ENCODE assay signal across 18 cellular contexts in the genomic region with DNA sequence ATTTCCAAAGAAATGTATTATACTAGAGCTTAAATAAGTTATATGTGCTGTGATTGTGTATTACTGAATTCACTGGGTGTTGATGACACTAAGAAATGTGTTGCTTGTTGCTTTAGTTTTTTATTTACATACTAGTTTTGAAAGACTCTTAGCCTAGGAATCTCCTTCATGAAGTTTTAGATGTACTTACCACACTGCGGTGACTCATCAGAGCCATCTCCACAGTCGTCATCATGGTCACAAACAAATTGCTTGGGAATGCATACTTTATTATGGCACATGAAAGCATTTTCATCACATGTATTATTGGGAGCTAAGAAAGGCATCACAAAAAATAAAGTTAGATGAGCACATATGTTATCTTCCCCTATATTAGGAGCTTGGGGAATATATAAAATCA.
A peak's percentile ranks its signal among the peaks of the same experiment; 100 is the strongest.
DNase-seq lines count a peak whose midpoint lies in the region; ATAC-seq, FAIRE-seq and TF ChIP-seq lines count a peak whose summit lies in the region.
"Had no signal": no experiment of that assay in that cellular context is flagged by ENCODE, and none has a peak within 500 bp of the region (broad histone marks: within the 10 kb centered on the region; RNA-seq: fewer than 3 reads in every experiment).

No MANE protein-coding gene starts in this region.

- TF ChIP-seq RAD21 in A549 (conservative IDR thresholded peaks at IDR 0.05 in 1 of 2, IDR thresholded peaks at IDR 0.05 in 1 of 2), result no peak

- no peaks in the 10 kb centered on the region for H4K20me1 ChIP-seq in Karpas-422 (ENCODE audit: insufficient read depth, low read depth, low read length)

- no peak overlapping the region for H2BK15ac ChIP-seq in neuronal stem cell (ENCODE audit: low read length)

- no peaks in the 10 kb centered on the region for H3K36me3 ChIP-seq in Karpas-422 (ENCODE audit: insufficient read depth, low read length)
- no peaks in the 10 kb centered on the region for H3K36me3 ChIP-seq in neuronal stem cell (replicated peaks in 1 of 2; ENCODE audit: control insufficient read depth in 2 of 2, insufficient read depth in 2 of 2, low read length in 2 of 2)
- H3K36me3 ChIP-seq: SJSA1, thyroid gland had no signal

- H3K9ac ChIP-seq in Karpas-422 (ENCODE audit: low read length) (no peak overlapping the region), neuronal stem cell (ENCODE audit: low read depth, low read length, poor library complexity) (no peak overlapping the region)

- no peak overlapping the region for H2BK120ac ChIP-seq in neuronal stem cell (ENCODE audit: low read depth, low read length)

- H3K27ac ChIP-seq in A549, result no peak overlapping the region
- H3K27ac ChIP-seq in Karpas-422 (ENCODE audit: low read length), result no peak overlapping the region
- no peak overlapping the region for H3K27ac ChIP-seq in neuronal stem cell (replicated peaks; ENCODE audit: low read length)
- H3K27ac ChIP-seq: SJSA1, thyroid gland had no signal

- no peak overlapping the region for H3K4me3 ChIP-seq in A549
- H3K4me3 ChIP-seq in fibroblast of villous mesenchyme (ENCODE audit: low read depth, low read length), result no peak overlapping the region
- no peak overlapping the region for H3K4me3 ChIP-seq in Karpas-422 (ENCODE audit: low read length)
- no peak overlapping the region for H3K4me3 ChIP-seq in neuronal stem cell (ENCODE audit: low read length in 2 of 2)
- H3K4me3 ChIP-seq: K562, SJSA1, thyroid gland had no signal

- H2AFZ ChIP-seq in Karpas-422 (ENCODE audit: low read length) (no peak overlapping the region), neuronal stem cell (ENCODE audit: low read length) (no peak overlapping the region)

- H4K8ac ChIP-seq in neuronal stem cell (ENCODE audit: low read depth, low read length), result no peak overlapping the region

- POLR2A ChIA-PET in A549 (lab: Yijun Ruan, JAX), result no interaction called here

- H3K9me3 ChIP-seq in A549, result no peaks in the 10 kb centered on the region
- peaks cover 25% of the 10 kb centered on the region for H3K9me3 ChIP-seq in Karpas-422 (ENCODE audit: low read length)
- peaks cover 0 to 2% of the 10 kb centered on the region in 2 donors for H3K9me3 ChIP-seq in neuronal stem cell (replicated peaks in 1 of 2; ENCODE audit: control insufficient read depth in 2 of 2, insufficient read depth in 1 of 2, low read depth in 1 of 2, low read length in 2 of 2)
- H3K9me3 ChIP-seq: SJSA1, thyroid gland had no signal

- H4K91ac ChIP-seq in neuronal stem cell (ENCODE audit: low read depth, low read length, poor library complexity), result no peak overlapping the region

- H3K79me2 ChIP-seq in Karpas-422 (ENCODE audit: low read length), result no peaks in the 10 kb centered on the region

- no peak overlapping the region for H3K18ac ChIP-seq in neuronal stem cell (ENCODE audit: low read length)

- no peak overlapping the region for H3K14ac ChIP-seq in neuronal stem cell (ENCODE audit: low read length)

- TF ChIP-seq POLR2A in A549 (IDR thresholded peaks at IDR 0.05; ENCODE audit: low read length), result no peak

- H3K4me1 ChIP-seq in A549, result 0 out of 3 replicates have a peak, but pooled peaks cover 4% of the 10 kb centered on the region
- no peaks in the 10 kb centered on the region for H3K4me1 ChIP-seq in Karpas-422 (ENCODE audit: low read length)
- peaks cover 0 to 2% of the 10 kb centered on the region in 2 donors for H3K4me1 ChIP-seq in neuronal stem cell (ENCODE audit: control insufficient read depth in 2 of 2, insufficient read depth in 1 of 2, low read depth in 1 of 2, low read length in 2 of 2)
- H3K4me1 ChIP-seq: SJSA1, thyroid gland had no signal

- H3K4ac ChIP-seq in neuronal stem cell (ENCODE audit: low read length), result no peak overlapping the region

- H3K9me2 ChIP-seq in Karpas-422 (replicated peaks; ENCODE audit: insufficient read depth, low read length), result no peaks in the 10 kb centered on the region

- peak in 1 of 2 experiments; percentile 29 for DNase-seq in A549 (ENCODE audit: low read depth in 1 of 2, low spot score in 1 of 2)
- peak; percentile 2 for DNase-seq in HPDE6-E6E7 (ENCODE audit: extremely low spot score)
- DNase-seq in amniotic epithelial cell (ENCODE audit: low read depth), result peak; percentile 78
- DNase-seq in fibroblast of villous mesenchyme (ENCODE audit: low read depth), result peak; percentile 39
- no peak for DNase-seq in NK-92 treated with Interleukin-12 subunit alpha and Interleukin-12 subunit beta, amount 100 ng/mL, for 24 hours (lab: John Stamatoyannopoulos, UW)
- no peak for DNase-seq in DMS79 (lab: John Stamatoyannopoulos, UW)
- no peak for DNase-seq in Karpas-422
- no peak for DNase-seq in neuronal stem cell (ENCODE audit: low spot score)
- DNase-seq: activated T-cell treated with anti-CD3 and anti-CD28 coated beads, Interleukin-2, amount 50 U/mL, for 48 hours; NCI-H2171 treated with DMSO at 0.1 percent for 48 hours; nephron progenitor cell; right cardiac atrium; stimulated activated CD4-positive, alpha-beta T cell treated with anti-CD3 and anti-CD28 coated beads, Interleukin-4, amount 100 ng/mL, for 1 hour; thyroid gland had no signal

- no peak overlapping the region for H2BK12ac ChIP-seq in neuronal stem cell (ENCODE audit: low read length)

- FAIRE-seq in A549 (lab: Jason Lieb, UNC), result no peak
- FAIRE-seq: K562 had no signal

- 67% methylated on average over 2 of the region's 2 CpGs for WGBS in A549 (ENCODE audit: missing lambda C conversion rate)
- no CpG with 5 or more reads among the region's 2 CpGs for WGBS in neuronal stem cell (ENCODE audit: extremely low coverage in 2 of 2, insufficient read length in 2 of 2, insufficient replicate concordance in 1 of 2), 2 donors

- no peak for TF ChIP-seq CTCF in A549 (IDR thresholded peaks at IDR 0.05)
- no peak for TF ChIP-seq CTCF in fibroblast of villous mesenchyme (IDR thresholded peaks at IDR 0.05; ENCODE audit: insufficient read depth, low read depth, low read length)

- no peak overlapping the region for H3K4me2 ChIP-seq in A549
- no peak overlapping the region for H3K4me2 ChIP-seq in Karpas-422 (ENCODE audit: low read depth, low read length, poor library complexity, severe bottlenecking)
- no peak overlapping the region for H3K4me2 ChIP-seq in neuronal stem cell (ENCODE audit: insufficient read depth, low read length, poor library complexity, severe bottlenecking)

- CTCF ChIA-PET in A549 (lab: Yijun Ruan, JAX), result no interaction called here

- H3K79me1 ChIP-seq in neuronal stem cell (ENCODE audit: low read depth, low read length), result no peaks in the 10 kb centered on the region

- no peaks in the 10 kb centered on the region for H3K27me3 ChIP-seq in Karpas-422 (ENCODE audit: low read length)
- no peaks in the 10 kb centered on the region for H3K27me3 ChIP-seq in neuronal stem cell (ENCODE audit: control insufficient read depth in 3 of 3, insufficient read depth in 3 of 3, low read depth in 1 of 3, low read length in 3 of 3)
- H3K27me3 ChIP-seq: SJSA1, thyroid gland had no signal

- H3K23ac ChIP-seq in neuronal stem cell (ENCODE audit: low read depth, low read length, poor library complexity), result no peak overlapping the region

- no peak overlapping the region for H2BK5ac ChIP-seq in neuronal stem cell (ENCODE audit: low read length)

- no peak for TF ChIP-seq EP300 in A549 (IDR thresholded peaks at IDR 0.05)

- no peak for ATAC-seq in A549
- ATAC-seq: esophagus mucosa, HCT116, K562, right cardiac atrium had no signal

- no peak overlapping the region for H2AK5ac ChIP-seq in neuronal stem cell (ENCODE audit: low read depth, low read length)

TF ChIP-seq in A549, 52 proteins besides CTCF, POLR2A, EP300 and RAD21:
- TF ChIP-seq FOSL2 (IDR thresholded peaks at IDR 0.05), result no peak
- TF ChIP-seq FOSL2 (CRISPR knock-in tag; IDR thresholded peaks at IDR 0.05), result peak; percentile 62
- TF ChIP-seq POLR2AphosphoS2 (conservative IDR thresholded peaks at IDR 0.05; ENCODE audit: low read length), result no peak
- TF ChIP-seq GATA3 (IDR thresholded peaks at IDR 0.05; ENCODE audit: borderline replicate concordance), result no peak

Comparison
In these comparisons a context has a peak if more than half of its experiments do, and no peak if none do; other contexts are left out.
1. DNase-seq: peak in HPDE6-E6E7 (single experiment), amniotic epithelial cell (single experiment) and fibroblast of villous mesenchyme (single experiment); none in NK-92 treated with Interleukin-12 subunit alpha and Interleukin-12 subunit beta, amount 100 ng/mL, for 24 hours (single experiment), DMS79 (single experiment), Karpas-422 (single experiment) and neuronal stem cell (single experiment).